In genomic region chr13:101454767-101455166, GRCh38 we compare ENCODE assay signal across 1 cellular context.
TF ChIP-seq lines count a peak whose summit lies in the region.

No MANE protein-coding gene starts in this region.

TF ChIP-seq in endothelial cell of umbilical vein, 7 proteins besides CTCF, POLR2A, EP300 and RAD21:
- TF ChIP-seq FOS (IDR thresholded peaks at IDR 0.05; ENCODE audit: borderline replicate concordance, insufficient read depth, low read length) (peak; percentile 62), EZH2 (IDR thresholded peaks at IDR 0.05; ENCODE audit: borderline replicate concordance, low read depth, low read length, severe bottlenecking) (no peak), POLR2AphosphoS5 (IDR thresholded peaks at IDR 0.05; ENCODE audit: insufficient read depth, low read depth, low read length) (peak; percentile 12), JUN (IDR thresholded peaks at IDR 0.05; ENCODE audit: borderline replicate concordance, insufficient read depth, insufficient read length, low read depth) (peak; percentile 65), MAX (IDR thresholded peaks at IDR 0.05; ENCODE audit: insufficient read depth, insufficient read length) (no peak), GATA2 (IDR thresholded peaks at IDR 0.05; ENCODE audit: insufficient read depth, insufficient read length, low read depth, low read length) (peak; percentile 37), MYC (IDR thresholded peaks at IDR 0.05; ENCODE audit: low read depth, low read length) (no peak)
